31 cellular contexts compared by ENCODE assay signal in genomic region chr6:42237857-42238256, GRCh38. TPM values are rescaled to one million over a fixed set of nuclear protein-coding genes. Genes with fewer than 3 reads are reported as not detected.
DNase-seq lines count a peak whose midpoint lies in the region; ATAC-seq, FAIRE-seq and TF ChIP-seq lines count a peak whose summit lies in the region.
"Had no signal": no experiment of that assay in that cellular context is flagged by ENCODE, and none has a peak within 500 bp of the region (broad histone marks: within the 10 kb centered on the region; RNA-seq: fewer than 3 reads in every experiment).

No MANE protein-coding gene starts in this region.

- H3K27me3 ChIP-seq in OCI-LY3 (ENCODE audit: low read depth, low read length) (no peaks in the 10 kb centered on the region), GM12878 (replicated peaks in 1 of 2; ENCODE audit: control insufficient read depth in 2 of 2, insufficient read depth in 2 of 2, low read length in 1 of 2) (no peaks in the 10 kb centered on the region)
- H3K27me3 ChIP-seq in CD4-positive, alpha-beta memory T cell (ENCODE audit: insufficient read depth, low read length), result no peaks in the 10 kb centered on the region
- H3K27me3 ChIP-seq: BLaER1 treated with 17β-estradiol and CSF1 and Interleukin-3, amounts not matched to agents 10 nM and 100 nM; SJSA1 had no signal

- in situ Hi-C loops in GM12878 (cut with MboI), result no loop called here

- TF ChIP-seq CTCF in OCI-LY3 (IDR thresholded peaks at IDR 0.05; ENCODE audit: low read depth, low read length) (no peak), GM12878 (IDR thresholded peaks at IDR 0.05 in 2 of 3, conservative IDR thresholded peaks at IDR 0.05 in 1 of 3; ENCODE audit: control insufficient read depth in 2 of 3, extremely low read depth in 1 of 3, insufficient read depth in 1 of 3, low read depth in 3 of 3, low read length in 3 of 3) (no peak)

- no peaks in the 10 kb centered on the region for H3K9me3 Mint-ChIP-seq in activated naive CD8-positive, alpha-beta T cell treated with anti-CD3 and anti-CD28 coated beads for 36 hours
- no peaks in the 10 kb centered on the region for H3K9me3 Mint-ChIP-seq in activated naive CD8-positive, alpha-beta T cell treated with anti-CD3 and anti-CD28 coated beads, Interleukin-2, amount 50 U/mL, for 24 hours
- no peaks in the 10 kb centered on the region for H3K9me3 Mint-ChIP-seq in stimulated activated effector memory CD8-positive, alpha-beta T cell treated with anti-CD3 and anti-CD28 coated beads, Interleukin-12 subunit alpha, Interleukin-12 subunit beta, amount 100 ng/mL, for 72 hours
- H3K9me3 Mint-ChIP-seq in CD4-positive, alpha-beta memory T cell, result no peaks in the 10 kb centered on the region
- H3K9me3 Mint-ChIP-seq: HFFc6 had no signal

- intact Hi-C loops in GM12878 (cut with micrococcal nuclease; ENCODE audit: unreplicated experiment), result no loop called here
- intact Hi-C loops in CD4-positive, alpha-beta memory T cell (cut with micrococcal nuclease), result no loop called here

- no peak for DNase-seq in activated naive CD8-positive, alpha-beta T cell treated with anti-CD3 and anti-CD28 coated beads for 36 hours
- DNase-seq in activated naive CD8-positive, alpha-beta T cell treated with anti-CD3 and anti-CD28 coated beads, Interleukin-2, amount 50 U/mL, for 24 hours, result no peak
- no peak for DNase-seq in GM12878 (ENCODE audit: low read depth, low spot score)
- no peak for DNase-seq in stimulated activated effector memory CD8-positive, alpha-beta T cell treated with anti-CD3 and anti-CD28 coated beads, Interleukin-12 subunit alpha, Interleukin-12 subunit beta, amount 100 ng/mL, for 72 hours (ENCODE audit: low spot score in 2 of 2)
- no peak for DNase-seq in activated CD8-positive, alpha-beta memory T cell treated with anti-CD3 and anti-CD28 coated beads, Interleukin-2, amount 50 U/mL, for 4 hours
- DNase-seq in CD4-positive, alpha-beta memory T cell, result no peak
- DNase-seq: AML-193, Calu3, DMS79 treated with DMSO at 0.1 percent for 48 hours, GF-D8, GOT3, HFFc6, Kasumi-1, MV-4-11, NCI-H1105, NCI-H1436 treated with DMSO at 0.1 percent for 48 hours, NCI-H1930, NCI-H2107, NCI-H524, NCI-H748 treated with DMSO at 0.1 percent for 48 hours, PC-3, Right ventricle myocardium superior had no signal

- H3K4me1 ChIP-seq in OCI-LY3 (ENCODE audit: low read length), result peaks cover 60% of the 10 kb centered on the region
- H3K4me1 ChIP-seq in GM12878 (ENCODE audit: control insufficient read depth, insufficient read depth, low read length), result peaks cover 36% of the 10 kb centered on the region
- H3K4me1 ChIP-seq in CD4-positive, alpha-beta memory T cell (ENCODE audit: insufficient read depth, low read length), result no peaks in the 10 kb centered on the region
- H3K4me1 ChIP-seq: BLaER1 treated with 17β-estradiol and CSF1 and Interleukin-3, amounts not matched to agents 10 nM and 100 nM; SJSA1 had no signal

- no TSS peak for BruUV-seq in GM12878 (replicated peaks; lab: Mats Ljungman, UMichigan)

- no peak for TF ChIP-seq EP300 in GM12878 (IDR thresholded peaks at IDR 0.05; ENCODE audit: borderline replicate concordance in 1 of 2, control insufficient read depth in 1 of 2, low read depth in 2 of 2, low read length in 2 of 2)

- WGBS in GM12878 (ENCODE audit: insufficient coverage, insufficient replicate concordance, low lambda C conversion rate, missing lambda C conversion rate), result 94% methylated on average over 1 of the region's 1 CpG

- H4K20me1 ChIP-seq in OCI-LY3 (ENCODE audit: insufficient read depth, low read length), result no peaks in the 10 kb centered on the region
- H4K20me1 ChIP-seq in GM12878 (ENCODE audit: control insufficient read depth, insufficient read depth), result no peaks in the 10 kb centered on the region
- H4K20me1 ChIP-seq: BLaER1 treated with 17β-estradiol and CSF1 and Interleukin-3, amounts not matched to agents 10 nM and 100 nM had no signal

- TF ChIP-seq RAD21 in GM12878 (IDR thresholded peaks at IDR 0.05; ENCODE audit: insufficient read depth, low read depth, low read length), result no peak

- CTCF ChIA-PET in GM12878 (lab: Yijun Ruan, JAX), result interaction anchor here (1.2 to 1.5 kb wide), 2 partner anchors 11 to 24 kb away, joined by 3 to 8 read pairs; no protein-coding TSS in a partner anchor
- CTCF ChIA-PET in CD4-positive, alpha-beta memory T cell (lab: Charles Lee; ENCODE audit: partially characterized antibody), result interaction anchor here (1.0 kb wide), 1 partner anchor 310 kb away, joined by 3 read pairs; no protein-coding TSS in a partner anchor

- 0 out of 2 replicates have a peak, but pooled peaks cover 4% of the 10 kb centered on the region for H3K79me2 ChIP-seq in OCI-LY3 (ENCODE audit: low read length)
- H3K79me2 ChIP-seq in GM12878 (ENCODE audit: control insufficient read depth, insufficient read depth, low read length), result no peaks in the 10 kb centered on the region

- no peak for ATAC-seq in activated naive CD8-positive, alpha-beta T cell treated with anti-CD3 and anti-CD28 coated beads, Interleukin-2, amount 50 U/mL, for 24 hours
- ATAC-seq in GM12878, result no peak
- no peak for ATAC-seq in stimulated activated effector memory CD8-positive, alpha-beta T cell treated with anti-CD3 and anti-CD28 coated beads, Interleukin-12 subunit alpha, Interleukin-12 subunit beta, amount 100 ng/mL, for 72 hours
- ATAC-seq in GM19395 (IDR thresholded peaks at IDR 0.05; ENCODE audit: unreplicated experiment), result no peak
- ATAC-seq: K562, PC-3 had no signal

- SMC1A ChIA-PET in GM12878 (lab: Charles Lee; ENCODE audit: uncharacterized antibody, unreplicated experiment), result interaction anchor here (1.3 to 3.6 kb wide), 6 partner anchors 12 to 152 kb away, joined by 3 to 31 read pairs (median 6); no protein-coding TSS in a partner anchor

- RAD21 ChIA-PET in GM12878 (lab: Charles Lee; ENCODE audit: unreplicated experiment), result interaction anchor here (3.1 kb wide), 1 partner anchor 14 kb away, joined by 18 read pairs; no protein-coding TSS in a partner anchor

- H3K4me3 Mint-ChIP-seq in activated naive CD8-positive, alpha-beta T cell treated with anti-CD3 and anti-CD28 coated beads for 36 hours, result no peak overlapping the region
- no peak overlapping the region for H3K4me3 Mint-ChIP-seq in activated naive CD8-positive, alpha-beta T cell treated with anti-CD3 and anti-CD28 coated beads, Interleukin-2, amount 50 U/mL, for 24 hours
- no peak overlapping the region for H3K4me3 Mint-ChIP-seq in stimulated activated effector memory CD8-positive, alpha-beta T cell treated with anti-CD3 and anti-CD28 coated beads, Interleukin-12 subunit alpha, Interleukin-12 subunit beta, amount 100 ng/mL, for 72 hours
- H3K4me3 Mint-ChIP-seq in CD4-positive, alpha-beta memory T cell, result no peak overlapping the region
- H3K4me3 Mint-ChIP-seq: HFFc6 had no signal

- peaks cover 1% of the 10 kb centered on the region for H3K4me1 Mint-ChIP-seq in activated naive CD8-positive, alpha-beta T cell treated with anti-CD3 and anti-CD28 coated beads for 36 hours
- peaks cover 9% of the 10 kb centered on the region for H3K4me1 Mint-ChIP-seq in activated naive CD8-positive, alpha-beta T cell treated with anti-CD3 and anti-CD28 coated beads, Interleukin-2, amount 50 U/mL, for 24 hours
- peaks cover 31% of the 10 kb centered on the region for H3K4me1 Mint-ChIP-seq in stimulated activated effector memory CD8-positive, alpha-beta T cell treated with anti-CD3 and anti-CD28 coated beads, Interleukin-12 subunit alpha, Interleukin-12 subunit beta, amount 100 ng/mL, for 72 hours
- H3K4me1 Mint-ChIP-seq in CD4-positive, alpha-beta memory T cell, result peaks cover 0 to 9% (median 6%) of the 10 kb centered on the region in 4 donors

- H3K36me3 ChIP-seq in OCI-LY3 (replicated peaks; ENCODE audit: low read depth, low read length) (peaks cover 34% of the 10 kb centered on the region), GM12878 (ENCODE audit: control insufficient read depth in 2 of 2, insufficient read depth in 2 of 2, low read length in 1 of 2) (peaks cover 0 to under 1% of the 10 kb centered on the region in 2 experiments; a peak in 1 of 4 replicates)
- H3K36me3 ChIP-seq in CD4-positive, alpha-beta memory T cell (ENCODE audit: insufficient read depth, low read length), result peaks cover 22% of the 10 kb centered on the region

- FAIRE-seq in GM12878 (lab: Jason Lieb, UNC), result no peak
- FAIRE-seq: A204.1, HTR-8/SVneo, K562 had no signal

- no peak overlapping the region for H3K9ac ChIP-seq in OCI-LY3 (ENCODE audit: low read length)
- H3K9ac ChIP-seq in GM12878 (ENCODE audit: control insufficient read depth, insufficient read depth, low read length), result no peak overlapping the region
- H3K9ac ChIP-seq: BLaER1 treated with 17β-estradiol and CSF1 and Interleukin-3, amounts not matched to agents 10 nM and 100 nM had no signal

- no peaks in the 10 kb centered on the region for H3K9me3 ChIP-seq in OCI-LY3 (ENCODE audit: insufficient read depth, low read length)
- no peaks in the 10 kb centered on the region for H3K9me3 ChIP-seq in GM12878 (replicated peaks; ENCODE audit: control insufficient read depth, insufficient read depth, low read length)
- no peaks in the 10 kb centered on the region for H3K9me3 ChIP-seq in CD4-positive, alpha-beta memory T cell (ENCODE audit: control insufficient read depth in 1 of 2, low read length in 2 of 2)
- H3K9me3 ChIP-seq: BLaER1 treated with 17β-estradiol and CSF1 and Interleukin-3, amounts not matched to agents 10 nM and 100 nM; HAP-1; SJSA1 had no signal

- no peak overlapping the region for H2AFZ ChIP-seq in OCI-LY3 (ENCODE audit: low read depth, low read length)
- H2AFZ ChIP-seq in GM12878 (ENCODE audit: control insufficient read depth, low read depth, low read length), result no peak overlapping the region

- peak overlapping the region; percentile 70 for H3K4me2 ChIP-seq in OCI-LY3 (ENCODE audit: low read length)
- no peak overlapping the region for H3K4me2 ChIP-seq in GM12878 (ENCODE audit: control insufficient read depth, insufficient read depth)
- H3K4me2 ChIP-seq: BLaER1 treated with 17β-estradiol and CSF1 and Interleukin-3, amounts not matched to agents 10 nM and 100 nM had no signal

- no peak for TF ChIP-seq POLR2A in GM12878 (IDR thresholded peaks at IDR 0.05; ENCODE audit: low read depth, low read length)

- no peaks in the 10 kb centered on the region for H3K27me3 Mint-ChIP-seq in activated naive CD8-positive, alpha-beta T cell treated with anti-CD3 and anti-CD28 coated beads for 36 hours
- H3K27me3 Mint-ChIP-seq in activated naive CD8-positive, alpha-beta T cell treated with anti-CD3 and anti-CD28 coated beads, Interleukin-2, amount 50 U/mL, for 24 hours, result no peaks in the 10 kb centered on the region
- no peaks in the 10 kb centered on the region for H3K27me3 Mint-ChIP-seq in CD4-positive, alpha-beta memory T cell

- H3K27ac Mint-ChIP-seq in activated naive CD8-positive, alpha-beta T cell treated with anti-CD3 and anti-CD28 coated beads for 36 hours, result peak overlapping the region; percentile 10
- H3K27ac Mint-ChIP-seq in activated naive CD8-positive, alpha-beta T cell treated with anti-CD3 and anti-CD28 coated beads, Interleukin-2, amount 50 U/mL, for 24 hours, result no peak overlapping the region
- peak overlapping the region; percentile 84 for H3K27ac Mint-ChIP-seq in stimulated activated effector memory CD8-positive, alpha-beta T cell treated with anti-CD3 and anti-CD28 coated beads, Interleukin-12 subunit alpha, Interleukin-12 subunit beta, amount 100 ng/mL, for 72 hours
- peak overlapping the region in 2 of 7 donors; percentile 38 to 76 for H3K27ac Mint-ChIP-seq in CD4-positive, alpha-beta memory T cell
- H3K27ac Mint-ChIP-seq: HFFc6 had no signal

- H3K4me3 ChIP-seq in OCI-LY3 (ENCODE audit: low read length), result no peak overlapping the region
- H3K4me3 ChIP-seq in GM12878, result no peak overlapping the region
- H3K4me3 ChIP-seq in CD4-positive, alpha-beta memory T cell (ENCODE audit: low read length in 2 of 2), result no peak overlapping the region
- H3K4me3 ChIP-seq: BLaER1 treated with 17β-estradiol and CSF1 and Interleukin-3, amounts not matched to agents 10 nM and 100 nM; HAP-1; K562; SJSA1 had no signal

- peak overlapping the region; percentile 81 for H3K27ac ChIP-seq in OCI-LY3 (ENCODE audit: low read length)
- no peak overlapping the region; the same call in 1 of the 2 replicates for H3K27ac ChIP-seq in GM12878 (ENCODE audit: control insufficient read depth, insufficient read depth)
- H3K27ac ChIP-seq in CD4-positive, alpha-beta memory T cell (ENCODE audit: low read depth, low read length), result no peak overlapping the region
- H3K27ac ChIP-seq: BLaER1 treated with 17β-estradiol and CSF1 and Interleukin-3, amounts not matched to agents 10 nM and 100 nM; SJSA1 had no signal

- H3K36me3 Mint-ChIP-seq in activated naive CD8-positive, alpha-beta T cell treated with anti-CD3 and anti-CD28 coated beads for 36 hours, result no peaks in the 10 kb centered on the region
- no peaks in the 10 kb centered on the region for H3K36me3 Mint-ChIP-seq in activated naive CD8-positive, alpha-beta T cell treated with anti-CD3 and anti-CD28 coated beads, Interleukin-2, amount 50 U/mL, for 24 hours (ENCODE audit: low read depth)
- peaks cover 95% of the 10 kb centered on the region for H3K36me3 Mint-ChIP-seq in stimulated activated effector memory CD8-positive, alpha-beta T cell treated with anti-CD3 and anti-CD28 coated beads, Interleukin-12 subunit alpha, Interleukin-12 subunit beta, amount 100 ng/mL, for 72 hours
- peaks cover 47 to 81% of the 10 kb centered on the region in 2 donors for H3K36me3 Mint-ChIP-seq in CD4-positive, alpha-beta memory T cell

- POLR2A ChIA-PET in GM12878 (lab: Charles Lee), result interaction anchor here (1.2 kb wide), 1 partner anchor 22 kb away, joined by 3 read pairs; no protein-coding TSS in a partner anchor
- POLR2A ChIA-PET in CD4-positive, alpha-beta memory T cell (lab: Charles Lee; ENCODE audit: partially characterized antibody), result no interaction called here

RNA-seq across cellular contexts. Expression of gene MRPS10, which starts 20.2 kb away (rescaled TPM):
- 10 to 100 TPM; 50.7 to 51.2 TPM for total RNA-seq in activated naive CD8-positive, alpha-beta T cell treated with anti-CD3 and anti-CD28 coated beads for 36 hours
- 31.4 and 32.3 TPM in 2 replicates for total RNA-seq in GM12878 (2013; cell fraction: nucleolus; rRNA removed)
- total RNA-seq in GM12878 (2014; rRNA removed) (35.4 and 41.7 TPM in 2 replicates), GM12878 (2014; rRNA removed; fragmentation: Illumina TruSeq; extraction: Trizol) (48.3 and 49.2 TPM in 2 replicates), GM12878 (2021) (26.3 and 28.5 TPM in 2 replicates)
- polyA plus RNA-seq in GM12878 (2011; ENCODE audit: low read depth), result 11.5 TPM
- polyA plus RNA-seq in GM12878 (2011; rRNA removed) (49.0 and 63.6 TPM in 2 replicates), GM12878 (2014; fragmentation: Illumina TruSeq; extraction: Trizol) (56.9 and 66.2 TPM in 2 replicates), GM12878 (2014; fragmentation: Nextera tagmentation; extraction: Ambion mirVana) (10 to 100 TPM; 70.4 to 83.3 TPM), GM12878 (2014; rRNA removed) (36.8 and 46.5 TPM in 2 replicates), GM12878 (2016; fragmentation: Nextera tagmentation; extraction: Ambion mirVana) (10 to 100 TPM; 56.6 to 58.5 TPM)
- polyA plus RNA-seq in GM12878 (2011; cell fraction: cytosol; rRNA removed), result 21.9 and 22.6 TPM in 2 replicates
- polyA plus RNA-seq in GM12878 (2011; cell fraction: nucleus; rRNA removed), result 9.2 and 10.4 TPM in 2 replicates
- polyA plus RNA-seq in GM12878 (2012), result 22.1 and 22.6 TPM in 2 replicates
- polyA minus RNA-seq in GM12878 (2011; rRNA and poly(A)+ RNA removed), result 12.9 and 16.2 TPM in 2 replicates
- polyA minus RNA-seq in GM12878 (2011; cell fraction: cytosol; rRNA and poly(A)+ RNA removed), result 5.4 and 5.6 TPM in 2 replicates
- polyA minus RNA-seq in GM12878 (2011; cell fraction: nucleus; rRNA and poly(A)+ RNA removed), result 4.1 and 5.7 TPM in 2 replicates
- total RNA-seq in CD4-positive, alpha-beta memory T cell, result 10 to 100 TPM; 22.6 to 25.1 TPM
- 10 to 100 TPM; 40.3 to 57.5 TPM for polyA plus RNA-seq in CD4-positive, alpha-beta memory T cell

RNA-seq across cellular contexts. Expression of gene GUCA1B, which starts 43.1 kb away (rescaled TPM):
- 1 to 10 TPM; 1.3 to 1.4 TPM for total RNA-seq in activated naive CD8-positive, alpha-beta T cell treated with anti-CD3 and anti-CD28 coated beads for 36 hours
- total RNA-seq in GM12878 (2013; cell fraction: nucleolus; rRNA removed), result 2.9 TPM in 2 replicates
- 0.34 TPM in 1 of 2 replicates, not detected in the other for total RNA-seq in GM12878 (2014; rRNA removed)
- total RNA-seq in GM12878 (2014; rRNA removed; fragmentation: Illumina TruSeq; extraction: Trizol), result 0.45 and 0.69 TPM in 2 replicates
- total RNA-seq in GM12878 (2021), result 0.48 and 0.51 TPM in 2 replicates
- polyA plus RNA-seq in GM12878 (2011; ENCODE audit: low read depth), result not detected
- 0.40 and 0.41 TPM in 2 replicates for polyA plus RNA-seq in GM12878 (2011; rRNA removed)
- 0.31 and 0.42 TPM in 2 replicates for polyA plus RNA-seq in GM12878 (2011; cell fraction: cytosol; rRNA removed)
- 0.81 and 1.2 TPM in 2 replicates for polyA plus RNA-seq in GM12878 (2011; cell fraction: nucleus; rRNA removed)
- 0.10 and 0.28 TPM in 2 replicates for polyA plus RNA-seq in GM12878 (2012)
- 0.41 and 0.50 TPM in 2 replicates for polyA plus RNA-seq in GM12878 (2014; fragmentation: Illumina TruSeq; extraction: Trizol)
- under 1 TPM in 1 of 2 experiments, not detected in 1; 0.05 TPM for polyA plus RNA-seq in GM12878 (2014; fragmentation: Nextera tagmentation; extraction: Ambion mirVana)
- polyA plus RNA-seq in GM12878 (2014; rRNA removed), result 0.23 and 0.35 TPM in 2 replicates
- polyA plus RNA-seq in GM12878 (2016; fragmentation: Nextera tagmentation; extraction: Ambion mirVana), result not detected
- polyA minus RNA-seq in GM12878 (2011; rRNA and poly(A)+ RNA removed), result not detected in 2 replicates
- 1.5 TPM in 1 of 2 replicates, not detected in the other for polyA minus RNA-seq in GM12878 (2011; cell fraction: cytosol; rRNA and poly(A)+ RNA removed)
- 0.24 TPM in 1 of 2 replicates, not detected in the other for polyA minus RNA-seq in GM12878 (2011; cell fraction: nucleus; rRNA and poly(A)+ RNA removed)
- total RNA-seq in CD4-positive, alpha-beta memory T cell, result 1 to 10 TPM; 4.1 to 5.3 TPM
- under 1 TPM in 1 of 2 donors, not detected in 1; 0.17 TPM for polyA plus RNA-seq in CD4-positive, alpha-beta memory T cell
- total RNA-seq: RPMI7951, SJSA1 had no signal
